Comparison of ENCODE assay signal across 8 cellular contexts in the genomic region with DNA sequence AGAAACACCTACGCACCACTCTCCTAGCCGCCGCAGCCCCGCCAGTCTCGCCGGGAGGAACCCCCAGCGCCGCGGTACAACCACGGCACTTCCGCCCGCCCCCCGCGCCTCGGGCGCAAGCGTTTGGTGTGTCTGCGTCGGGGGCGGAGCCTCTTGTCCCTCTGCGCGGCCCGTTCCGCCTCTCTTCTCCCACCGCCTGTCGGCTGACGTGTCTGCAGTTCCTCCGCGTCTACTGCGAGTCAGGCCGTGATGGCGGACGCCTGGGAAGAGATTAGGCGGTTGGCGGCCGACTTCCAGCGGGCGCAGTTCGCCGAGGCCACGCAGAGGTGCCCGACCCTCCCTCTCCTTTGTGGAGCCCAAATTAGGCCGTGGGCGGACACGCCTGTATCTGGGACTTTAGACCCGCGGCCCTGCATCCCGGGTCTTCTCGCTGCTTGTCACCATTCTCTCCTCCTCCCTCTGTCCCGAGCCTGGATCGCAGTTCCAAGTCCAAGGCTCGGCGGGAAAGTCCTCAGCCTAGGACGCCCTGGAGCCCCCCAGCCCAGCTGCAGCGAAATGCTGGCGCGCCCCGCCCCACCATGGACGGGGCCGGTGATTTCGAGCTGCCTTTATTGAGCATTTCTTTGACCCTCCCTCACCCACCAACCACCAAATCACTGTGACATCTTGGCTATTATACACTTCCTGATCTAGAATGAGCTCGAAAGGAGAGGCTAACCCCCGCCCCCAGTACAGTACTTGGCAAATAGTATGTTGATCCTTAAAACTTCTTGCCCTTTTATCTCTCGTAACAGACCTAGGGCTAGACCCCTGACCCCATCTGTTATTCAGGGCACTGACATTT. TPM values are rescaled to one million over a fixed set of nuclear protein-coding genes. Genes with fewer than 3 reads are reported as not detected.
A peak's percentile ranks its signal among the peaks of the same experiment; 100 is the strongest.
DNase-seq lines count a peak whose midpoint lies in the region; ATAC-seq, FAIRE-seq and TF ChIP-seq lines count a peak whose summit lies in the region.

A gene (plus strand): TSS at position 182 of the 844 bp plus-strand sequence. CDS start 68 bp downstream, at position 250.

- H3K4me2 ChIP-seq in OCI-LY1 (ENCODE audit: low read length) (peak within 1 kb of the TSS; percentile 80), endothelial cell of umbilical vein (ENCODE audit: insufficient read depth, low read length) (peak within 1 kb of the TSS; percentile 98)

- H3K27me3 ChIP-seq in HUES64 (ENCODE audit: insufficient read depth, low read length) (no peaks in the 10 kb centered on the region), OCI-LY1 (ENCODE audit: insufficient read depth, low read length) (no peaks in the 10 kb centered on the region), endothelial cell of umbilical vein (ENCODE audit: control insufficient read depth in 2 of 2, insufficient read depth in 2 of 2, low read length in 2 of 2) (no peaks in the 10 kb centered on the region)

- H4K20me1 ChIP-seq in OCI-LY1 (ENCODE audit: insufficient read depth, low read length), result no peaks in the 10 kb centered on the region
- no peaks in the 10 kb centered on the region for H4K20me1 ChIP-seq in endothelial cell of umbilical vein (replicated peaks; ENCODE audit: control insufficient read depth, extremely low read depth, insufficient read depth, low read length)

- intact Hi-C loops in Calu3 (cut with micrococcal nuclease; ENCODE audit: unreplicated experiment) (loop anchor here (5.0 to 10.0 kb wide), 2 partner anchors 127 to 360 kb away; no protein-coding TSS in a partner anchor), endothelial cell of umbilical vein (cut with micrococcal nuclease) (loop anchor here (1.0 to 10.0 kb wide), 5 partner anchors 315 to 1090 kb away; a partner anchor contains a TSS)

- no peak for TF ChIP-seq CTCF in Calu3 (IDR thresholded peaks at IDR 0.05; ENCODE audit: unreplicated experiment)
- no peak for TF ChIP-seq CTCF in OCI-LY1 (IDR thresholded peaks at IDR 0.05; ENCODE audit: low read length)
- TF ChIP-seq CTCF in endothelial cell of umbilical vein (IDR thresholded peaks at IDR 0.05; ENCODE audit: extremely low read depth in 1 of 2, insufficient read depth in 1 of 2, low read depth in 1 of 2, low read length in 2 of 2), result no peak

- H3K4me1 Mint-ChIP-seq in Calu3 (ENCODE audit: low read depth, unreplicated experiment), result no peaks in the 10 kb centered on the region

- no peaks in the 10 kb centered on the region for H3K9me2 ChIP-seq in OCI-LY1 (ENCODE audit: low read depth, low read length)

- WGBS in HUES64, result under 1% methylated on average over 64 of the region's 64 CpGs

- no peaks in the 10 kb centered on the region for H3F3A ChIP-seq in OCI-LY1 (ENCODE audit: insufficient read depth, low read length)

- peak within 1 kb of the TSS; percentile 92 for H3K27ac ChIP-seq in HUES64 (ENCODE audit: low read depth, low read length)
- H3K27ac ChIP-seq in OCI-LY1 (ENCODE audit: low read depth, low read length, poor library complexity, severe bottlenecking), result peak within 1 kb of the TSS; percentile 76
- H3K27ac ChIP-seq in endothelial cell of umbilical vein (ENCODE audit: insufficient read depth, low read depth, low read length), result peak within 1 kb of the TSS; percentile 92

- H3K9me1 ChIP-seq in endothelial cell of umbilical vein (replicated peaks; ENCODE audit: control insufficient read depth, extremely low read depth, insufficient read depth, low read length), result no peaks in the 10 kb centered on the region

- H3K4me1 ChIP-seq in HUES64 (ENCODE audit: insufficient read depth, low read length) (peaks cover 33% of the 10 kb centered on the region), OCI-LY1 (ENCODE audit: insufficient read depth, low read length, severe bottlenecking) (peaks cover 31% of the 10 kb centered on the region), endothelial cell of umbilical vein (ENCODE audit: control insufficient read depth, extremely low read depth, insufficient read depth, low read length) (peaks cover 16% of the 10 kb centered on the region)

- FAIRE-seq in endothelial cell of umbilical vein (lab: Jason Lieb, UNC), result peak; percentile 76

- ATAC-seq in GM21447 (IDR thresholded peaks at IDR 0.05; ENCODE audit: unreplicated experiment), result peak; percentile 95

- H3K27ac Mint-ChIP-seq in Calu3 (ENCODE audit: unreplicated experiment), result peak within 1 kb of the TSS; percentile 99

- H3K9ac ChIP-seq in HUES64 (ENCODE audit: low read depth, low read length) (peak within 1 kb of the TSS; percentile 94), OCI-LY1 (ENCODE audit: low read length) (peak within 1 kb of the TSS; percentile 82), endothelial cell of umbilical vein (replicated peaks; ENCODE audit: extremely low read depth, insufficient read depth, low read length) (peak within 1 kb of the TSS; percentile 96)

- H3K36me3 ChIP-seq in HUES64 (ENCODE audit: insufficient read depth, low read length) (peaks cover 27% of the 10 kb centered on the region), OCI-LY1 (ENCODE audit: insufficient read depth, low read length) (peaks cover 34% of the 10 kb centered on the region), endothelial cell of umbilical vein (ENCODE audit: control insufficient read depth in 2 of 2, extremely low read depth in 1 of 2, insufficient read depth in 2 of 2, low read length in 2 of 2) (peaks cover 0 to 3% of the 10 kb centered on the region in 2 experiments)

- peak; percentile 98 for TF ChIP-seq POLR2A in endothelial cell of umbilical vein (IDR thresholded peaks at IDR 0.05; ENCODE audit: low read depth, low read length)

- H3K9me3 ChIP-seq in HUES64 (ENCODE audit: insufficient read depth, low read depth, low read length), result no peaks in the 10 kb centered on the region
- H3K9me3 ChIP-seq in OCI-LY1 (ENCODE audit: low read length), result no peaks in the 10 kb centered on the region
- no peaks in the 10 kb centered on the region for H3K9me3 ChIP-seq in endothelial cell of umbilical vein (replicated peaks; ENCODE audit: control insufficient read depth, insufficient read depth, low read length)

- 0 out of 2 replicates have a peak within 1 kb of the TSS, but pooled peaks have one; percentile 12 for H2AFZ ChIP-seq in OCI-LY1 (ENCODE audit: low read length)
- peak within 1 kb of the TSS; percentile 88 for H2AFZ ChIP-seq in endothelial cell of umbilical vein (ENCODE audit: low read depth, low read length)

- H3K9me3 Mint-ChIP-seq in Calu3 (ENCODE audit: low read depth, unreplicated experiment), result no peaks in the 10 kb centered on the region

- H3K4me3 ChIP-seq in HUES64 (ENCODE audit: low read length) (peak within 1 kb of the TSS; percentile 87), OCI-LY1 (ENCODE audit: low read depth, low read length, poor library complexity, severe bottlenecking) (peak within 1 kb of the TSS; percentile 80), endothelial cell of umbilical vein (replicated peaks in 1 of 3; ENCODE audit: insufficient read depth in 1 of 3, low read depth in 1 of 3, low read length in 3 of 3) (peak within 1 kb of the TSS; percentile 63 to 99 (median 98))

- BruUV-seq in Calu3 (replicated peaks; lab: Mats Ljungman, UMichigan), result no TSS peak
- TSS peak; percentile 62 for BruUV-seq in endothelial cell of umbilical vein (replicated peaks; lab: Mats Ljungman, UMichigan)

- peaks cover 45% of the 10 kb centered on the region for H3K36me3 Mint-ChIP-seq in Calu3 (ENCODE audit: insufficient read depth, unreplicated experiment)

- POLR2A ChIA-PET in endothelial cell of umbilical vein (lab: Charles Lee), result no interaction called here

- DNase-seq in Calu3, result peak; percentile 93
- peak; percentile 94 for DNase-seq in activated CD8-positive, alpha-beta memory T cell treated with anti-CD3 and anti-CD28 coated beads, Interleukin-2, amount 50 U/mL, for 48 hours
- DNase-seq in endothelial cell of umbilical vein (ENCODE audit: low read depth, low spot score), result peak; percentile 95
- peak; percentile 93 for DNase-seq in midbrain (lab: John Stamatoyannopoulos, UW)
- peak; percentile 88 to 91 for DNase-seq in stimulated activated CD8-positive, alpha-beta memory T cell treated with anti-CD3 and anti-CD28 coated beads, Interleukin-2, amount 100 ng/mL, for 1 hour (ENCODE audit: low read depth in 2 of 2)

- dilution Hi-C loops in endothelial cell of umbilical vein (cut with MboI; ENCODE audit: extremely low pct_ligation_motif_present, low sequenced_read_pairs), result no loop called here

- CTCF ChIA-PET in Calu3 (lab: Charles Lee), result interaction anchor here (1.0 kb wide), 1 partner anchor 127 kb away, joined by 3 read pairs; no protein-coding TSS in a partner anchor
- CTCF ChIA-PET in endothelial cell of umbilical vein (lab: Charles Lee), result interaction anchor here (0.7 to 1.3 kb wide), 2 partner anchors 13 to 376 kb away, joined by 3 read pairs; a partner anchor contains a TSS

- H3K79me2 ChIP-seq in OCI-LY1 (ENCODE audit: insufficient read depth, low read length) (peaks cover 8% of the 10 kb centered on the region), endothelial cell of umbilical vein (ENCODE audit: control insufficient read depth, insufficient read depth, low read length) (peaks cover 3% of the 10 kb centered on the region)

- no peaks in the 10 kb centered on the region for H3K27me3 Mint-ChIP-seq in Calu3 (ENCODE audit: unreplicated experiment)

- H3K4me3 Mint-ChIP-seq in Calu3 (ENCODE audit: low read depth, unreplicated experiment), result peak within 1 kb of the TSS; percentile 98

TF ChIP-seq in endothelial cell of umbilical vein, 7 proteins besides CTCF, POLR2A, EP300 and RAD21 (continues in another document):
- TF ChIP-seq GATA2 (IDR thresholded peaks at IDR 0.05; ENCODE audit: insufficient read depth, insufficient read length, low read depth, low read length) (no peak), MYC (IDR thresholded peaks at IDR 0.05; ENCODE audit: low read depth, low read length) (no peak), FOS (IDR thresholded peaks at IDR 0.05; ENCODE audit: borderline replicate concordance, insufficient read depth, low read length) (no peak), POLR2AphosphoS5 (IDR thresholded peaks at IDR 0.05; ENCODE audit: insufficient read depth, low read depth, low read length) (peak; percentile 98), JUN (IDR thresholded peaks at IDR 0.05; ENCODE audit: borderline replicate concordance, insufficient read depth, insufficient read length, low read depth) (no peak), EZH2 (IDR thresholded peaks at IDR 0.05; ENCODE audit: borderline replicate concordance, low read depth, low read length, severe bottlenecking) (no peak)

RNA-seq across cellular contexts. Expression of the gene that starts here (rescaled TPM):
- total RNA-seq in Calu3 (2022) (16.5 and 19.3 TPM in 2 replicates), endothelial cell of umbilical vein (18.3 and 19.6 TPM in 2 replicates)
- polyA plus RNA-seq in HUES64 (2013, experiment 1 of 2), result 12.8 TPM
- polyA plus RNA-seq in HUES64 (2013, experiment 2 of 2), result 14.4 TPM
- 2.1 and 3.4 TPM in 2 replicates for polyA plus RNA-seq in endothelial cell of umbilical vein
- 3.8 and 4.4 TPM in 2 replicates for polyA plus RNA-seq in endothelial cell of umbilical vein (2011; cell fraction: cytosol; rRNA removed)
- polyA plus RNA-seq in endothelial cell of umbilical vein (2011; cell fraction: nucleus; rRNA removed), result 14.9 and 19.4 TPM in 2 replicates
- polyA plus RNA-seq in endothelial cell of umbilical vein (2012), result 12.5 and 16.3 TPM in 2 replicates
- 5.7 and 6.2 TPM in 2 replicates for polyA minus RNA-seq in endothelial cell of umbilical vein
- 3.1 TPM for polyA minus RNA-seq in endothelial cell of umbilical vein (2011; cell fraction: cytosol; rRNA and poly(A)+ RNA removed)
- polyA minus RNA-seq in endothelial cell of umbilical vein (2011; cell fraction: nucleus; rRNA and poly(A)+ RNA removed), result 9.4 and 10.1 TPM in 2 replicates

Comparison
In these comparisons a context has a peak if more than half of its experiments do, and no peak if none do; other contexts are left out.
1. Peak in every context shown above with its lines: DNase-seq, ATAC-seq, H3K4me3 ChIP-seq and H3K27ac ChIP-seq.